In the genomic region with DNA sequence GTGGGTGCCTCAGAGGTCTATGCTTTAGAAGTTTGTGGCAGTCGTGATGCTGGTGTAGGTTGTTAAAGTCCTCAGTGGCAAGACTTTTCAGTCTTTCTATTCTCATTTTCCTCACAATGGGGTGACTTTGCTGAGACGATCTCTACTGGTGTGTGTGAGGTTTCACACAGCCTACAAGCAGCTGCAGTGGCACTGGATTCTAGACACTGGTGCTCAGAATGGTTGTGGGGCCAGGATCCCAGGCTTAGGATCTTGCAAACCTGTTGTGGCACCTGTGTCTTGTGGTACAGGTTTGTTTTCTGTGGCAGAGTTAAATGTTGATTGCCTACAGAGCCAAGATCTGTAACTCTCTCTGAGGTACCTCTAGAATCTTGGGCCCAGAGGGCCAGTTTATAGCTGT, we compare ENCODE assay signal across 27 cellular contexts.
"Had no signal": no experiment of that assay in that cellular context is flagged by ENCODE, and none has a peak within 500 bp of the region (broad histone marks: within the 10 kb centered on the region; RNA-seq: fewer than 3 reads in every experiment).

No MANE protein-coding gene starts in this region.

- ATAC-seq: psoas muscle; stimulated activated memory B cell treated with anti-CD40 and anti-IgM and Interleukin-4, amounts not matched to agents 10 μg/mL and 1 μg/mL and 100 μg/mL, for 72 hours; stimulated activated naive CD8-positive, alpha-beta T cell treated with anti-CD3 and anti-CD28 coated beads, Interleukin-15, amount 100 ng/mL, for 72 hours had no signal

- H3K4me1 ChIP-seq: left ventricle myocardium inferior, parathyroid adenoma, psoas muscle, right lobe of liver, thyroid gland, transverse colon, upper lobe of left lung, vagina had no signal

- H3K4me2 ChIP-seq: smooth muscle cell had no signal

- H3K27ac Mint-ChIP-seq: mesothelial cell of epicardium; nephron; stimulated activated memory B cell treated with anti-CD40 and anti-IgM and Interleukin-4, amounts not matched to agents 10 μg/mL and 1 μg/mL and 100 μg/mL, for 72 hours; stimulated activated naive CD8-positive, alpha-beta T cell treated with anti-CD3 and anti-CD28 coated beads, Interleukin-15, amount 100 ng/mL, for 72 hours had no signal

- H3K27ac ChIP-seq: left ventricle myocardium inferior, parathyroid adenoma, psoas muscle, right lobe of liver, thyroid gland, transverse colon, upper lobe of left lung, vagina had no signal

- H3K4me3 ChIP-seq: left ventricle myocardium inferior, lung, psoas muscle, right lobe of liver, smooth muscle cell, thyroid gland, transverse colon, upper lobe of left lung, vagina had no signal

- H2AFZ ChIP-seq: parathyroid adenoma had no signal

- H3K27me3 Mint-ChIP-seq: stimulated activated naive CD8-positive, alpha-beta T cell treated with anti-CD3 and anti-CD28 coated beads, Interleukin-15, amount 100 ng/mL, for 72 hours had no signal

- H3K4me3 Mint-ChIP-seq: immature natural killer cell; mesothelial cell of epicardium; nephron; neural crest cell; stimulated activated memory B cell treated with anti-CD40 and anti-IgM and Interleukin-4, amounts not matched to agents 10 μg/mL and 1 μg/mL and 100 μg/mL, for 72 hours; stimulated activated naive CD8-positive, alpha-beta T cell treated with anti-CD3 and anti-CD28 coated beads, Interleukin-15, amount 100 ng/mL, for 72 hours had no signal

- H3K27me3 ChIP-seq: right lobe of liver, thyroid gland, transverse colon, upper lobe of left lung, vagina had no signal

- H3K9me3 ChIP-seq: left ventricle myocardium inferior, psoas muscle, right lobe of liver, thyroid gland, transverse colon, upper lobe of left lung, vagina had no signal

- H3K9ac ChIP-seq: parathyroid adenoma had no signal

- DNase-seq: hypothalamus; immature natural killer cell; kidney; left ventricle myocardium inferior; mesendoderm; naive B cell; nucleus accumbens; psoas muscle; right lobe of liver; stimulated activated CD4-positive, alpha-beta T cell treated with anti-CD3 and anti-CD28 coated beads, Interleukin-1b, Interleukin-23, amount 100 ng/mL, for 48 hours; stimulated activated CD4-positive, alpha-beta T cell treated with anti-CD3 and anti-CD28 coated beads, Interleukin-2, amount 100 ng/mL, for 48 hours; stimulated activated CD4-positive, alpha-beta T cell treated with anti-CD3 and anti-CD28 coated beads, Interleukin-4, amount 100 ng/mL, for 4 hours; stimulated activated CD8-positive, alpha-beta memory T cell treated with anti-CD3 and anti-CD28 coated beads, Interleukin-4, amount 100 ng/mL, for 48 hours; stimulated activated naive CD4-positive, alpha-beta T cell treated with Interleukin-2 at 50 U/mL for 16 hours; stimulated activated naive CD8-positive, alpha-beta T cell treated with anti-CD3 and anti-CD28 coated beads, Interleukin-15, amount 100 ng/mL, for 72 hours; substantia nigra; thyroid gland; transverse colon; upper lobe of left lung had no signal

- H3K9me3 Mint-ChIP-seq: immature natural killer cell had no signal

- H3K79me2 ChIP-seq: parathyroid adenoma had no signal

- H3K36me3 ChIP-seq: left ventricle myocardium inferior, right lobe of liver, thyroid gland, transverse colon, upper lobe of left lung, vagina had no signal

- H3K36me3 Mint-ChIP-seq: mesothelial cell of epicardium; stimulated activated memory B cell treated with anti-CD40 and anti-IgM and Interleukin-4, amounts not matched to agents 10 μg/mL and 1 μg/mL and 100 μg/mL, for 72 hours had no signal

- H3K4me1 Mint-ChIP-seq: mesothelial cell of epicardium, neural crest cell had no signal
